3 cellular contexts compared by ENCODE assay signal in genomic region chr19:35041548-35042055, GRCh38.
TF ChIP-seq lines count a peak whose summit lies in the region.

Gene HPN (plus strand): TSS chr19:35041721. CDS start chr19:35042507, 786 bp downstream.

TF ChIP-seq in GM12878, 131 proteins besides CTCF, POLR2A, EP300 and RAD21 (continues in another document):
- TF ChIP-seq ETV6 (conservative IDR thresholded peaks at IDR 0.05 in 1 of 2, IDR thresholded peaks at IDR 0.05 in 1 of 2; ENCODE audit: borderline replicate concordance in 1 of 2, low read depth in 1 of 2) (no peak), NFYA (IDR thresholded peaks at IDR 0.05; ENCODE audit: borderline replicate concordance, low read depth, low read length) (no peak), JUNB (IDR thresholded peaks at IDR 0.05) (no peak), IKZF1 (conservative IDR thresholded peaks at IDR 0.05) (no peak), USF1 (IDR thresholded peaks at IDR 0.05; ENCODE audit: borderline replicate concordance, extremely low read length, insufficient read depth, low read depth, low read length) (no peak), ZNF274 (IDR thresholded peaks at IDR 0.05; ENCODE audit: insufficient read depth, insufficient read length) (no peak), PAX8 (IDR thresholded peaks at IDR 0.05) (no peak), MEF2B (IDR thresholded peaks at IDR 0.05; ENCODE audit: partially characterized antibody, poor library complexity, severe bottlenecking) (no peak), MXI1 (IDR thresholded peaks at IDR 0.05; ENCODE audit: low read depth, low read length) (no peak), HDGF (IDR thresholded peaks at IDR 0.05) (no peak), HCFC1 (IDR thresholded peaks at IDR 0.05; ENCODE audit: low read length) (no peak), BCL11A (IDR thresholded peaks at IDR 0.05; ENCODE audit: low read depth, low read length) (no peak), IRF3 (IDR thresholded peaks at IDR 0.05) (no peak), BACH1 (IDR thresholded peaks at IDR 0.05; ENCODE audit: borderline replicate concordance) (no peak), NBN (IDR thresholded peaks at IDR 0.05) (no peak), REST (IDR thresholded peaks at IDR 0.05; ENCODE audit: low read depth, low read length) (no peak), ATF7 (IDR thresholded peaks at IDR 0.05; ENCODE audit: low read depth) (no peak), PAX5 (IDR thresholded peaks at IDR 0.05; ENCODE audit: borderline replicate concordance, low read depth, low read length) (no peak), TCF12 (IDR thresholded peaks at IDR 0.05; ENCODE audit: low read depth, low read length) (no peak)

TF ChIP-seq in HepG2, 621 proteins besides CTCF, POLR2A, EP300 and RAD21 (continues in another document):
- TF ChIP-seq ZNF678 (CRISPR knock-in tag; IDR thresholded peaks at IDR 0.05) (0 out of 2 replicates have a peak, but pooled peaks have one; percentile 41), CBX1 (IDR thresholded peaks at IDR 0.05; ENCODE audit: low read depth) (no peak), TOPORS (CRISPR knock-in tag; IDR thresholded peaks at IDR 0.05) (no peak), PITX1 (CRISPR knock-in tag; IDR thresholded peaks at IDR 0.05) (peak; percentile 14; the same call in 1 of the 2 replicates), ZNF143 (CRISPR knock-in tag; IDR thresholded peaks at IDR 0.05) (no peak), ZMAT3 (CRISPR knock-in tag; conservative IDR thresholded peaks at IDR 0.05) (no peak), REL (CRISPR knock-in tag; conservative IDR thresholded peaks at IDR 0.05) (peak; percentile 81), ZNF281 (CRISPR knock-in tag; IDR thresholded peaks at IDR 0.05; ENCODE audit: borderline replicate concordance) (peak; percentile 69), THYN1 (CRISPR knock-in tag; IDR thresholded peaks at IDR 0.05; ENCODE audit: borderline replicate concordance, low read depth) (no peak), SRSF1 (optimal IDR thresholded peaks at IDR 0.05; ENCODE audit: low read depth, low read length) (peak; percentile 31), FOXO1 (CRISPR knock-in tag; IDR thresholded peaks at IDR 0.05) (0 out of 2 replicates have a peak, but pooled peaks have one; percentile 21), ZNF337 (CRISPR knock-in tag; IDR thresholded peaks at IDR 0.05; ENCODE audit: borderline replicate concordance, low read depth) (no peak), PBX2 (CRISPR knock-in tag; IDR thresholded peaks at IDR 0.05) (peak; percentile 54; the same call in 1 of the 2 replicates), FOXA3 (CRISPR knock-in tag; IDR thresholded peaks at IDR 0.05) (0 out of 2 replicates have a peak, but pooled peaks have one; percentile 3), ATRX (CRISPR knock-in tag; IDR thresholded peaks at IDR 0.05; ENCODE audit: borderline replicate concordance) (no peak), CSRNP1 (CRISPR knock-in tag; IDR thresholded peaks at IDR 0.05) (no peak), YY1 (IDR thresholded peaks at IDR 0.05; ENCODE audit: insufficient read depth, insufficient replicate concordance, low read depth, low read length) (peak; percentile 40), POGK (CRISPR knock-in tag; conservative IDR thresholded peaks at IDR 0.05) (no peak), HES4 (CRISPR knock-in tag; IDR thresholded peaks at IDR 0.05; ENCODE audit: borderline replicate concordance) (no peak)

TF ChIP-seq in SK-N-SH, 30 proteins besides CTCF, POLR2A, EP300 and RAD21:
- TF ChIP-seq CHD2 (IDR thresholded peaks at IDR 0.05; ENCODE audit: low read length, partially characterized antibody) (no peak), NRF1 (IDR thresholded peaks at IDR 0.05; ENCODE audit: low read depth, low read length) (no peak), USF1 (IDR thresholded peaks at IDR 0.05; ENCODE audit: borderline replicate concordance, low read depth) (no peak), MEF2A (IDR thresholded peaks at IDR 0.05; ENCODE audit: borderline replicate concordance, low read depth) (no peak), MAX (IDR thresholded peaks at IDR 0.05; ENCODE audit: low read depth) (no peak), TAF1 (IDR thresholded peaks at IDR 0.05; ENCODE audit: borderline replicate concordance, low read depth, low read length) (no peak), USF2 (IDR thresholded peaks at IDR 0.05; ENCODE audit: borderline replicate concordance, low read depth, low read length) (no peak), YY1 (IDR thresholded peaks at IDR 0.05; ENCODE audit: low read depth) (no peak), TEAD4 (IDR thresholded peaks at IDR 0.05; ENCODE audit: borderline replicate concordance, insufficient read depth) (no peak), SIN3A (IDR thresholded peaks at IDR 0.05; ENCODE audit: borderline replicate concordance, low read depth, low read length) (no peak), NFIC (IDR thresholded peaks at IDR 0.05; ENCODE audit: borderline replicate concordance) (no peak), EZH2phosphoT487 (IDR thresholded peaks at IDR 0.05; ENCODE audit: borderline replicate concordance, low read depth) (no peak), RXRA (IDR thresholded peaks at IDR 0.05; ENCODE audit: borderline replicate concordance, low read depth) (no peak), TCF12 (IDR thresholded peaks at IDR 0.05) (no peak), PBX3 (IDR thresholded peaks at IDR 0.05) (no peak)
